ENCODE assay signal across 18 cellular contexts in genomic region chr15:39040861-39041260, GRCh38.
DNase-seq lines count a peak whose midpoint lies in the region; ATAC-seq and TF ChIP-seq lines count a peak whose summit lies in the region.
"Had no signal": no experiment of that assay in that cellular context is flagged by ENCODE, and none has a peak within 500 bp of the region (broad histone marks: within the 10 kb centered on the region; RNA-seq: fewer than 3 reads in every experiment).

No MANE protein-coding gene starts in this region.

- H3K4me3 Mint-ChIP-seq in naive thymus-derived CD4-positive, alpha-beta T cell, result no peak overlapping the region
- H3K4me3 Mint-ChIP-seq: CD4-positive, alpha-beta T cell; H9; IgD-negative memory B cell had no signal

- H3K9me2 ChIP-seq in MM.1S (replicated peaks; ENCODE audit: insufficient read depth, low read length), result no peaks in the 10 kb centered on the region

- H3K27me3 Mint-ChIP-seq in naive thymus-derived CD4-positive, alpha-beta T cell, result peaks cover 8 to 38% (median 31%) of the 10 kb centered on the region in 5 donors

- peaks cover 0 to 11% (median 2%) of the 10 kb centered on the region in 11 donors for H3K9me3 Mint-ChIP-seq in naive thymus-derived CD4-positive, alpha-beta T cell
- H3K9me3 Mint-ChIP-seq: CD4-positive, alpha-beta T cell had no signal

- H3K27ac Mint-ChIP-seq in naive thymus-derived CD4-positive, alpha-beta T cell, result no peak overlapping the region
- H3K27ac Mint-ChIP-seq: CD4-positive, alpha-beta T cell; H9 had no signal

- H3K27me3 ChIP-seq in MM.1S (replicated peaks; ENCODE audit: insufficient read depth, low read length), result no peaks in the 10 kb centered on the region
- H3K27me3 ChIP-seq in left lung, result no peaks in the 10 kb centered on the region
- H3K27me3 ChIP-seq in upper lobe of right lung, result no peaks in the 10 kb centered on the region
- H3K27me3 ChIP-seq in naive thymus-derived CD4-positive, alpha-beta T cell (ENCODE audit: control insufficient read depth in 2 of 2, insufficient read depth in 2 of 2, low read length in 2 of 2), result no peaks in the 10 kb centered on the region

- no peaks in the 10 kb centered on the region for H3F3A ChIP-seq in MM.1S (ENCODE audit: insufficient read depth, low read length)

- H3K4me1 Mint-ChIP-seq in naive thymus-derived CD4-positive, alpha-beta T cell, result no peaks in the 10 kb centered on the region
- H3K4me1 Mint-ChIP-seq: H9, IgD-negative memory B cell had no signal

- intact Hi-C loops in left lung (cut with DNase I) (no loop called here), upper lobe of right lung (cut with DNase I) (no loop called here)
- intact Hi-C loops in naive thymus-derived CD4-positive, alpha-beta T cell (cut with micrococcal nuclease), result no loop called here

- no peaks in the 10 kb centered on the region for H4K20me1 ChIP-seq in MM.1S (ENCODE audit: insufficient read depth, low read length)

- no peak overlapping the region for H2AFZ ChIP-seq in MM.1S (ENCODE audit: low read length)

- peak; percentile 93 for ATAC-seq in left lung
- ATAC-seq in upper lobe of right lung, result peak; percentile 50
- ATAC-seq in stimulated activated naive CD8-positive, alpha-beta T cell treated with anti-CD3 and anti-CD28 coated beads, Interleukin-15, Interleukin-2, amounts not matched to agents 100 U/mL and 50 U/mL, for 24 hours, result no peak
- ATAC-seq in naive thymus-derived CD4-positive, alpha-beta T cell, result no peak
- ATAC-seq: A549, HepG2 had no signal

- H3K27ac ChIP-seq in MM.1S (ENCODE audit: low read length) (peak overlapping the region; percentile 17; the same call in 1 of the 2 replicates), left lung (no peak overlapping the region), upper lobe of right lung (no peak overlapping the region)
- H3K27ac ChIP-seq in naive thymus-derived CD4-positive, alpha-beta T cell (ENCODE audit: low read depth, low read length), result no peak overlapping the region
- H3K27ac ChIP-seq: 22Rv1, A549, C4-2B had no signal

- H3K9me3 ChIP-seq in MM.1S (replicated peaks; ENCODE audit: insufficient read depth, low read length) (no peaks in the 10 kb centered on the region), left lung (no peaks in the 10 kb centered on the region), upper lobe of right lung (no peaks in the 10 kb centered on the region)
- no peaks in the 10 kb centered on the region for H3K9me3 ChIP-seq in naive thymus-derived CD4-positive, alpha-beta T cell (ENCODE audit: control insufficient read depth in 2 of 3, low read length in 3 of 3)
- H3K9me3 ChIP-seq: A549, Caco-2 had no signal

- POLR2A ChIA-PET in naive thymus-derived CD4-positive, alpha-beta T cell (lab: Charles Lee), result no interaction called here

- H3K4me1 ChIP-seq in MM.1S (ENCODE audit: low read length), result no peaks in the 10 kb centered on the region; the same call in 1 of the 2 replicates
- H3K4me1 ChIP-seq in left lung, result no peaks in the 10 kb centered on the region
- no peaks in the 10 kb centered on the region for H3K4me1 ChIP-seq in upper lobe of right lung
- no peaks in the 10 kb centered on the region for H3K4me1 ChIP-seq in naive thymus-derived CD4-positive, alpha-beta T cell (ENCODE audit: control insufficient read depth in 2 of 2, insufficient read depth in 2 of 2, low read length in 2 of 2)
- H3K4me1 ChIP-seq: A549, Caco-2 had no signal

- DNase-seq in DMS53 (lab: John Stamatoyannopoulos, UW), result peak; percentile 44
- DNase-seq in DMS53 treated with DMSO at 0.1 percent for 48 hours (lab: John Stamatoyannopoulos, UW; ENCODE audit: unreplicated experiment), result no peak
- DNase-seq in MM.1S, result peak; percentile 14
- no peak for DNase-seq in left lung
- DNase-seq in upper lobe of right lung, result no peak
- no peak for DNase-seq in stimulated activated naive CD8-positive, alpha-beta T cell treated with anti-CD3 and anti-CD28 coated beads, Interleukin-15, Interleukin-2, amounts not matched to agents 100 U/mL and 50 U/mL, for 24 hours
- DNase-seq in naive thymus-derived CD4-positive, alpha-beta T cell, result no peak
- DNase-seq: AML-193; Caco-2; CD4-positive, alpha-beta T cell; DMS79 treated with DMSO at 0.1 percent for 48 hours; GF-D8; H9 had no signal

- peaks cover 0 to 4% (median 0%) of the 10 kb centered on the region in 5 donors for H3K36me3 Mint-ChIP-seq in naive thymus-derived CD4-positive, alpha-beta T cell
- H3K36me3 Mint-ChIP-seq: IgD-negative memory B cell had no signal

- peak overlapping the region; percentile 10; the same call in 1 of the 2 replicates for H3K4me2 ChIP-seq in MM.1S (ENCODE audit: low read depth, low read length)
- H3K4me2 ChIP-seq: A549 had no signal

- H3K79me2 ChIP-seq in MM.1S (ENCODE audit: low read length), result no peaks in the 10 kb centered on the region

- H3K4me3 ChIP-seq in MM.1S (ENCODE audit: low read length) (no peak overlapping the region), left lung (no peak overlapping the region), upper lobe of right lung (no peak overlapping the region)
- H3K4me3 ChIP-seq in naive thymus-derived CD4-positive, alpha-beta T cell (ENCODE audit: low read length), result no peak overlapping the region
- H3K4me3 ChIP-seq: A549 had no signal

- TF ChIP-seq CTCF in MM.1S (IDR thresholded peaks at IDR 0.05; ENCODE audit: low read length) (no peak), left lung (IDR thresholded peaks at IDR 0.05) (no peak), upper lobe of right lung (IDR thresholded peaks at IDR 0.05) (no peak)

- H3K36me3 ChIP-seq in MM.1S (replicated peaks; ENCODE audit: insufficient read depth, low read length) (no peaks in the 10 kb centered on the region), left lung (no peaks in the 10 kb centered on the region), upper lobe of right lung (no peaks in the 10 kb centered on the region)
- no peaks in the 10 kb centered on the region for H3K36me3 ChIP-seq in naive thymus-derived CD4-positive, alpha-beta T cell (ENCODE audit: control insufficient read depth in 2 of 3, insufficient read depth in 3 of 3, low read length in 3 of 3)

- H3K9ac ChIP-seq in MM.1S (ENCODE audit: low read length), result no peak overlapping the region

- CTCF ChIA-PET in naive thymus-derived CD4-positive, alpha-beta T cell (lab: Charles Lee), result no interaction called here

Comparison
In these comparisons a context has a peak if more than half of its experiments do, and no peak if none do; other contexts are left out.
1. DNase-seq: peak in DMS53 (single experiment) and MM.1S (single experiment); none in DMS53 treated with DMSO at 0.1 percent for 48 hours (single experiment), left lung (0 of 2), upper lobe of right lung (single experiment), stimulated activated naive CD8-positive, alpha-beta T cell treated with anti-CD3 and anti-CD28 coated beads, Interleukin-15, Interleukin-2, amounts not matched to agents 100 U/mL and 50 U/mL, for 24 hours (single experiment) and naive thymus-derived CD4-positive, alpha-beta T cell (0 of 9).
2. ATAC-seq: peak in left lung (single experiment) and upper lobe of right lung (single experiment); none in stimulated activated naive CD8-positive, alpha-beta T cell treated with anti-CD3 and anti-CD28 coated beads, Interleukin-15, Interleukin-2, amounts not matched to agents 100 U/mL and 50 U/mL, for 24 hours (single experiment) and naive thymus-derived CD4-positive, alpha-beta T cell (single experiment).